Comparison of ENCODE assay signal across 14 cellular contexts in the genomic region with DNA sequence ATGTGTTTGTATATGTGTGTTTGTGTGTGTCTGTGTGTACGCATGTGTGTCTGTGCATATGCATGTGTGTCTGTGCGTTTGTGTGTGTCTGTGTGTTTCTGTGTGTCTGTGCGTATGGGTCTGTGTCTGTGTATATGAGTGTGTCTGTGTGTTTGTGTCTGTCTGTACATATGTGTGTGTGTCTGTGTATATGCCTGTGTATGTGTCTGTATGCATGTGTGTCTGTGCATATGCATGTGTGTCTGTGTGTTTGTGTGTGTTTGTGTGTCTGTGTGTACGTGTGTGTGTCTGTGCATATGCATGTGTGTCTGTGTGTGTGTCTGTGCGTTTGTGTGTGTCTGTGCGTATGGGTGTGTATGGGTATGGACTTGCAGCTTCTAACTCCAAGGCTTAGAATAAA.
DNase-seq lines count a peak whose midpoint lies in the region; ATAC-seq, FAIRE-seq and TF ChIP-seq lines count a peak whose summit lies in the region.
"Had no signal": no experiment of that assay in that cellular context is flagged by ENCODE, and none has a peak within 500 bp of the region (broad histone marks: within the 10 kb centered on the region; RNA-seq: fewer than 3 reads in every experiment).

No MANE protein-coding gene starts in this region.

- no peak overlapping the region for H3K4me3 Mint-ChIP-seq in GM23338
- H3K4me3 Mint-ChIP-seq: CD4-positive, alpha-beta memory T cell had no signal

- no peak overlapping the region for H3K9ac ChIP-seq in K562 (ENCODE audit: insufficient read depth in 1 of 2, low read depth in 2 of 2, low read length in 2 of 2)
- no peak overlapping the region for H3K9ac ChIP-seq in trophoblast cell (ENCODE audit: low read length)

- no peak overlapping the region for H3K4ac ChIP-seq in trophoblast cell (ENCODE audit: low read depth, low read length)

- WGBS in K562 (ENCODE audit: insufficient coverage, low coverage, missing lambda C conversion rate), result 21% methylated on average over 6 of the region's 6 CpGs
- no CpG with 5 or more reads among the region's 6 CpGs for WGBS in trophoblast cell (ENCODE audit: extremely low coverage, insufficient coverage, insufficient read length)

- peak overlapping the region; percentile 44 for H3K23ac ChIP-seq in trophoblast cell (ENCODE audit: low read length)

- no peaks in the 10 kb centered on the region for H3K9me1 ChIP-seq in K562 (ENCODE audit: control insufficient read depth, insufficient read depth, low read length)

- peak; percentile 66 for FAIRE-seq in K562 (lab: Jason Lieb, UNC)
- FAIRE-seq: A549, GM12891 had no signal

- no peak overlapping the region for H2BK5ac ChIP-seq in trophoblast cell (ENCODE audit: low read depth, low read length, poor library complexity)

- 0 out of 2 replicates have a peak, but pooled peaks cover 5% of the 10 kb centered on the region for H3K9me2 ChIP-seq in GM23338 (ENCODE audit: insufficient read depth)

- intact Hi-C loops in K562 (cut with micrococcal nuclease), result no loop called here

- H2AK5ac ChIP-seq in trophoblast cell (ENCODE audit: low read length), result no peak overlapping the region

- H3K9me3 Mint-ChIP-seq in GM23338, result no peaks in the 10 kb centered on the region; the same call in 2 of the 3 replicates

- no peaks in the 10 kb centered on the region for H3F3A ChIP-seq in GM23338 (replicated peaks; ENCODE audit: low read depth)

- in situ Hi-C loops in K562 (cut with MboI), result no loop called here

- H3K14ac ChIP-seq in trophoblast cell (ENCODE audit: low read length), result no peak overlapping the region

- H3K27me3 Mint-ChIP-seq in GM23338 (ENCODE audit: insufficient read depth, low read depth, poor library complexity), result peaks cover 2% of the 10 kb centered on the region

- H2BK12ac ChIP-seq in trophoblast cell (ENCODE audit: low read length), result no peak overlapping the region

- no peak for TF ChIP-seq RAD21 in K562 (CRISPR knock-in tag; conservative IDR thresholded peaks at IDR 0.05 in 1 of 2, IDR thresholded peaks at IDR 0.05 in 1 of 2)

- no peak overlapping the region for H3K4me2 ChIP-seq in GM23338
- H3K4me2 ChIP-seq in K562 (ENCODE audit: insufficient read depth, low read length), result no peak overlapping the region
- no peak overlapping the region for H3K4me2 ChIP-seq in trophoblast cell (ENCODE audit: low read length)
- H3K4me2 ChIP-seq in osteoblast (ENCODE audit: insufficient read depth, low read length), result no peak overlapping the region
- H3K4me2 ChIP-seq: A549 had no signal

- H4K12ac ChIP-seq in trophoblast cell (ENCODE audit: low read depth, low read length), result no peak overlapping the region

- no peak overlapping the region for H3K27ac ChIP-seq in GM23338 (ENCODE audit: low read depth)
- H3K27ac ChIP-seq in K562 (ENCODE audit: extremely low read depth, low read depth, low read length), result no peak overlapping the region
- H3K27ac ChIP-seq in trophoblast cell (ENCODE audit: low read depth, low read length), result no peak overlapping the region
- H3K27ac ChIP-seq in osteoblast (ENCODE audit: low read depth, low read length), result no peak overlapping the region
- H3K27ac ChIP-seq: A549, C4-2B had no signal

- POLR2A ChIA-PET in HEK293T (lab: Yijun Ruan, JAX), result no interaction called here
- POLR2A ChIA-PET in K562 (lab: Yijun Ruan, JAX), result no interaction called here

- H3K27ac Mint-ChIP-seq in GM23338, result peak overlapping the region; percentile 7; the same call in 1 of the 2 replicates
- H3K27ac Mint-ChIP-seq: CD4-positive, alpha-beta memory T cell had no signal

- H3K36me3 ChIP-seq in GM23338 (ENCODE audit: insufficient read depth) (0 out of 2 replicates have a peak, but pooled peaks cover 3% of the 10 kb centered on the region), K562 (ENCODE audit: control insufficient read depth, insufficient read depth, low read length) (no peaks in the 10 kb centered on the region), trophoblast cell (ENCODE audit: control insufficient read depth in 1 of 2, insufficient read depth in 2 of 2, low read length in 2 of 2) (no peaks in the 10 kb centered on the region), osteoblast (ENCODE audit: insufficient read depth, low read length) (no peaks in the 10 kb centered on the region)
- H3K36me3 ChIP-seq: BE2C had no signal

- no peak overlapping the region for H4K91ac ChIP-seq in trophoblast cell (ENCODE audit: low read depth, low read length)

- H3K4me1 Mint-ChIP-seq in GM23338, result peaks cover 10% of the 10 kb centered on the region

- no peak for TF ChIP-seq CTCF in GM23338 (conservative IDR thresholded peaks at IDR 0.05; ENCODE audit: low read depth in 2 of 2)
- TF ChIP-seq CTCF in K562 (IDR thresholded peaks at IDR 0.05 in 2 of 3, conservative IDR thresholded peaks at IDR 0.05 in 1 of 3; ENCODE audit: insufficient read depth in 2 of 3, low read depth in 1 of 3, low read length in 3 of 3), result no peak
- no peak for TF ChIP-seq CTCF in osteoblast (IDR thresholded peaks at IDR 0.05; ENCODE audit: extremely low read depth, low read depth, low read length)

- H2BK120ac ChIP-seq in trophoblast cell (ENCODE audit: insufficient read depth, low read length, poor library complexity), result no peak overlapping the region

- DNase-seq in GM23338 (ENCODE audit: low spot score) (no peak), HEK293T (ENCODE audit: extremely low spot score) (no peak), K562 (ENCODE audit: extremely low read depth in 1 of 4, low spot score in 3 of 4) (no peak), trophoblast cell (no peak), SIG-M5 treated with dmso at 0.1 percent for 504 hours (lab: John Stamatoyannopoulos, UW; ENCODE audit: unreplicated experiment) (no peak), osteoblast (ENCODE audit: insufficient read length, low spot score, missing footprints) (no peak)
- DNase-seq: BE2C; CD4-positive, alpha-beta memory T cell; DMS79; HCEC 1CT had no signal

- no peaks in the 10 kb centered on the region for H3K79me2 ChIP-seq in GM23338 (replicated peaks; ENCODE audit: insufficient read depth)
- no peaks in the 10 kb centered on the region for H3K79me2 ChIP-seq in K562 (ENCODE audit: control insufficient read depth, insufficient read depth, low read length)
- no peaks in the 10 kb centered on the region for H3K79me2 ChIP-seq in trophoblast cell (ENCODE audit: control insufficient read depth, insufficient read depth, low read length, poor library complexity)
- H3K79me2 ChIP-seq in osteoblast (ENCODE audit: insufficient read depth, low read length), result no peaks in the 10 kb centered on the region

- no TSS peak for BruUV-seq in K562 (replicated peaks; lab: Mats Ljungman, UMichigan)

- H2AFZ ChIP-seq in GM23338, result no peak overlapping the region
- H2AFZ ChIP-seq in K562 (ENCODE audit: low read depth, low read length), result no peak overlapping the region
- no peak overlapping the region for H2AFZ ChIP-seq in trophoblast cell (ENCODE audit: insufficient read depth, low read length, poor library complexity)
- no peak overlapping the region for H2AFZ ChIP-seq in osteoblast (ENCODE audit: low read length)

- H4K20me1 ChIP-seq in GM23338 (replicated peaks; ENCODE audit: insufficient read depth), result no peaks in the 10 kb centered on the region
- H4K20me1 ChIP-seq in K562 (replicated peaks; ENCODE audit: control insufficient read depth, insufficient read depth, low read length), result no peaks in the 10 kb centered on the region
- H4K20me1 ChIP-seq in osteoblast (ENCODE audit: insufficient read depth, low read length), result no peaks in the 10 kb centered on the region

- H3K9me3 ChIP-seq in K562 (replicated peaks; ENCODE audit: control insufficient read depth, insufficient read depth, low read depth, low read length) (no peaks in the 10 kb centered on the region; the same call in 1 of the 2 replicates), trophoblast cell (ENCODE audit: insufficient read depth, low read depth, low read length) (no peaks in the 10 kb centered on the region), osteoblast (ENCODE audit: low read depth, low read length) (no peaks in the 10 kb centered on the region)
- H3K9me3 ChIP-seq: A549, BE2C had no signal

- CTCF ChIA-PET in HEK293T (lab: Yijun Ruan, JAX) (no interaction called here), K562 (lab: Yijun Ruan, JAX; ENCODE audit: low intra/inter-chr PET ratio) (no interaction called here)

- ATAC-seq in GM23338, result no peak
- no peak for ATAC-seq in K562
- no peak for ATAC-seq in GM21515 (IDR thresholded peaks at IDR 0.05; ENCODE audit: unreplicated experiment)
- ATAC-seq: A549 had no signal

- TF ChIP-seq EP300 in K562 (IDR thresholded peaks at IDR 0.05; ENCODE audit: low read length), result no peak

- H3K4me1 ChIP-seq in GM23338 (ENCODE audit: insufficient read depth) (peaks cover 14% of the 10 kb centered on the region), K562 (replicated peaks in 1 of 2; ENCODE audit: control insufficient read depth in 2 of 2, insufficient read depth in 2 of 2, low read length in 2 of 2) (no peaks in the 10 kb centered on the region), trophoblast cell (ENCODE audit: control insufficient read depth in 1 of 2, insufficient read depth in 2 of 2, low read length in 2 of 2) (no peaks in the 10 kb centered on the region), osteoblast (ENCODE audit: insufficient read depth, low read length) (no peaks in the 10 kb centered on the region)
- H3K4me1 ChIP-seq: A549, BE2C had no signal

- H3K27me3 ChIP-seq in GM23338 (ENCODE audit: insufficient read depth) (no peaks in the 10 kb centered on the region), K562 (ENCODE audit: control insufficient read depth in 2 of 2, insufficient read depth in 2 of 2, low read length in 2 of 2) (no peaks in the 10 kb centered on the region), trophoblast cell (ENCODE audit: insufficient read depth, low read length) (no peaks in the 10 kb centered on the region), osteoblast (ENCODE audit: insufficient read depth, low read length) (no peaks in the 10 kb centered on the region)
- H3K27me3 ChIP-seq: BE2C had no signal

- H3K79me1 ChIP-seq in trophoblast cell (ENCODE audit: low read length), result no peaks in the 10 kb centered on the region

- H3K18ac ChIP-seq in trophoblast cell (ENCODE audit: low read length), result no peak overlapping the region

- TF ChIP-seq POLR2A in K562 (conservative IDR thresholded peaks at IDR 0.05), result no peak

- H4K8ac ChIP-seq in trophoblast cell (ENCODE audit: low read depth, low read length), result no peak overlapping the region

- peaks cover 3% of the 10 kb centered on the region; the same call in 1 of the 3 replicates for H3K36me3 Mint-ChIP-seq in GM23338 (ENCODE audit: low read depth)
- H3K36me3 Mint-ChIP-seq: CD4-positive, alpha-beta memory T cell had no signal

- H3K4me3 ChIP-seq in GM23338 (no peak overlapping the region), K562 (no peak overlapping the region), trophoblast cell (ENCODE audit: low read depth, low read length) (no peak overlapping the region), osteoblast (ENCODE audit: insufficient read depth, low read length) (no peak overlapping the region)
- H3K4me3 ChIP-seq: A549 had no signal

TF ChIP-seq in GM23338, 12 proteins besides CTCF, POLR2A, EP300 and RAD21 (continues in another document):
- TF ChIP-seq NANOG (IDR thresholded peaks at IDR 0.05; ENCODE audit: borderline replicate concordance) (no peak), ZNF114 (CRISPR knock-in tag; IDR thresholded peaks at IDR 0.05) (no peak)

TF ChIP-seq in HEK293T, 16 proteins besides CTCF, POLR2A, EP300 and RAD21 (continues in another document):
- no peak for TF ChIP-seq HDGF (IDR thresholded peaks at IDR 0.05; ENCODE audit: borderline replicate concordance)

TF ChIP-seq in K562, 482 proteins besides CTCF, POLR2A, EP300 and RAD21 (continues in another document):
- TF ChIP-seq ARHGAP35 (IDR thresholded peaks at IDR 0.05; ENCODE audit: partially characterized antibody), result peak; percentile 59
